24 cellular contexts compared by ENCODE assay signal in genomic region chr1:187922255-187922654, GRCh38.
"Had no signal": no experiment of that assay in that cellular context is flagged by ENCODE, and none has a peak within 500 bp of the region (broad histone marks: within the 10 kb centered on the region; RNA-seq: fewer than 3 reads in every experiment).

No MANE protein-coding gene starts in this region.

- H3K27ac ChIP-seq: coronary artery, dorsolateral prefrontal cortex, esophagus muscularis mucosa, foreskin keratinocyte, gastroesophageal sphincter, heart right ventricle, lower lobe of right lung had no signal

- H3K27me3 ChIP-seq: dorsolateral prefrontal cortex, esophagus muscularis mucosa, foreskin keratinocyte, gastroesophageal sphincter, heart right ventricle had no signal

- H3K4me3 ChIP-seq: coronary artery, dorsolateral prefrontal cortex, esophagus muscularis mucosa, gastroesophageal sphincter, heart right ventricle, lower lobe of right lung, mucosa of descending colon had no signal

- FAIRE-seq: colon, endothelial cell of umbilical vein, islet of Langerhans, keratinocyte had no signal

- DNase-seq: dermis blood vessel endothelial cell; dorsolateral prefrontal cortex; effector CD4-positive, alpha-beta T cell; effector memory CD4-positive, alpha-beta T cell; foreskin keratinocyte; head of caudate nucleus; heart right ventricle; hippocampal formation; kidney glomerular epithelial cell; left colon; left ventricle myocardium superior; lower lobe of right lung; mesenchymal stem cell; mucosa of descending colon; naive B cell; naive thymus-derived CD8-positive, alpha-beta T cell had no signal

- H3K4me1 ChIP-seq: esophagus muscularis mucosa, foreskin keratinocyte, gastroesophageal sphincter, heart right ventricle, lower lobe of right lung had no signal

- ATAC-seq: foreskin keratinocyte; gastroesophageal sphincter; heart right ventricle; left colon; left lobe of liver; left ventricle myocardium superior; lower lobe of right lung; mucosa of descending colon; naive thymus-derived CD8-positive, alpha-beta T cell had no signal

- H3K9me3 ChIP-seq: esophagus muscularis mucosa, gastroesophageal sphincter, heart right ventricle, lower lobe of right lung, mucosa of descending colon had no signal

- H3K36me3 ChIP-seq: esophagus muscularis mucosa, gastroesophageal sphincter, heart right ventricle, lower lobe of right lung had no signal
